ENCODE assay signal across 10 cellular contexts in the genomic region with DNA sequence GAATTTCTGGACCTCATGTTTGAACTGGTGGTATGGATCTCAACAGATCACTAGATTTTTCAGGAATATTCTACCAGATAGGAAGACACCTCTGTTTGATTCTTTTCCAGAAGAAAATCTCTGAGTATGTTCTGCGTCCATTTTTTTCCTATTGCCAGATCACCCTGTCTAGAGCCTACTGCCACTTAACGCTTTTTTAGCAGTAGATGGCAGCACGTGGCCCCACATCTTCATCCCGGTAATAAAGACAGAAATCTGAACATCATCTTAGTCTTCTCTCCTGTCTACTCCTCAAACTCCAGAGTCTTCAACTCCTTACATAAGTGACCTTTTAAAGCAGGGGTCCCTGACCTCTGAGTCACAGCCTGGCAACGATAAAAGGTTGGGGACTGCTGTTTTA.
DNase-seq lines count a peak whose midpoint lies in the region; ATAC-seq and TF ChIP-seq lines count a peak whose summit lies in the region.
"Had no signal": no experiment of that assay in that cellular context is flagged by ENCODE, and none has a peak within 500 bp of the region (broad histone marks: within the 10 kb centered on the region; RNA-seq: fewer than 3 reads in every experiment).

No MANE protein-coding gene starts in this region.

- 41 to 66% methylated on average over 5 of the region's 5 CpGs for WGBS in sigmoid colon, 2 donors

- H3K27ac ChIP-seq in sigmoid colon = no peak overlapping the region

- no peak for TF ChIP-seq EP300 in sigmoid colon (IDR thresholded peaks at IDR 0.05)

- no peaks in the 10 kb centered on the region for H3K4me1 ChIP-seq in sigmoid colon

- H3K4me3 ChIP-seq in sigmoid colon = no peak overlapping the region

- in situ Hi-C loops in SK-MEL-5 (cut with HindIII; ENCODE audit: low pct_unique_long_range_greater_than_20kb, low sequenced_read_pairs) = no loop called here

- DNase-seq in GM03348 (ENCODE audit: low spot score) (peak; percentile 11), SK-MEL-5 (ENCODE audit: low read depth, low spot score) (peak; percentile 38), myocyte (ENCODE audit: low read depth) (peak; percentile 23), inferior parietal cortex (ENCODE audit: extremely low spot score) (no peak), sigmoid colon (no peak), activated T-cell treated with anti-CD3 and anti-CD28 coated beads for 4 hours (no peak)
- no peak for DNase-seq in activated effector memory CD4-positive, alpha-beta T cell treated with Interleukin-2 at 50 U/mL for 16 hours
- DNase-seq: activated naive CD4-positive, alpha-beta T cell treated with Interleukin-2 at 50 U/mL for 16 hours; Right ventricle myocardium superior had no signal

- H3K27me3 ChIP-seq in sigmoid colon = no peaks in the 10 kb centered on the region

- ATAC-seq in HG02884 (IDR thresholded peaks at IDR 0.05; ENCODE audit: unreplicated experiment) = peak; percentile 39

- H3K36me3 ChIP-seq in sigmoid colon = no peaks in the 10 kb centered on the region

- H3K9me3 ChIP-seq in sigmoid colon = no peaks in the 10 kb centered on the region

- intact Hi-C loops in sigmoid colon (cut with DNase I) = no loop called here

- no peak for TF ChIP-seq CTCF in sigmoid colon (IDR thresholded peaks at IDR 0.05)

- TF ChIP-seq POLR2A in sigmoid colon (IDR thresholded peaks at IDR 0.05) = no peak

Comparison
In these comparisons a context has a peak if more than half of its experiments do, and no peak if none do; other contexts are left out.
1. DNase-seq: peak in GM03348 (single experiment), SK-MEL-5 (single experiment) and myocyte (single experiment); none in inferior parietal cortex (single experiment), sigmoid colon (single experiment), activated T-cell treated with anti-CD3 and anti-CD28 coated beads for 4 hours (single experiment) and activated effector memory CD4-positive, alpha-beta T cell treated with Interleukin-2 at 50 U/mL for 16 hours (single experiment).